ENCODE assay signal across 1 cellular context in genomic region chr17:59800530-59800942, GRCh38.
TF ChIP-seq lines count a peak whose summit lies in the region.

No MANE protein-coding gene starts in this region.

TF ChIP-seq in HCT116, 20 proteins besides CTCF, POLR2A, EP300 and RAD21 (continued from another document):
- no peak for TF ChIP-seq REST (IDR thresholded peaks at IDR 0.05; ENCODE audit: low read depth)
- TF ChIP-seq EZH2 (IDR thresholded peaks at IDR 0.05) = no peak
- no peak for TF ChIP-seq MAX (IDR thresholded peaks at IDR 0.05)
- TF ChIP-seq ZBTB33 (IDR thresholded peaks at IDR 0.05; ENCODE audit: extremely low read depth, insufficient replicate concordance, low read length) = no peak
- TF ChIP-seq CBX3 (IDR thresholded peaks at IDR 0.05; ENCODE audit: low read depth) = no peak
- TF ChIP-seq YY1 (IDR thresholded peaks at IDR 0.05; ENCODE audit: extremely low read depth, insufficient replicate concordance, low read depth, low read length) = no peak
